Comparison of ENCODE assay signal across 10 cellular contexts in genomic region chr3:127799476-127800222, GRCh38. TPM values are rescaled to one million over a fixed set of nuclear protein-coding genes. Genes with fewer than 3 reads are reported as not detected.
DNase-seq lines count a peak whose midpoint lies in the region; ATAC-seq and TF ChIP-seq lines count a peak whose summit lies in the region.
"Had no signal": no experiment of that assay in that cellular context is flagged by ENCODE, and none has a peak within 500 bp of the region (broad histone marks: within the 10 kb centered on the region; RNA-seq: fewer than 3 reads in every experiment).

No MANE protein-coding gene starts in this region.

- H3K4me3 ChIP-seq in BLaER1 treated with 17β-estradiol and CSF1 and Interleukin-3, amounts not matched to agents 10 nM and 100 nM = no peak overlapping the region
- H3K4me3 ChIP-seq in Karpas-422 (ENCODE audit: low read length) (no peak overlapping the region), choroid plexus epithelial cell (ENCODE audit: low read depth, low read length) (no peak overlapping the region), mucosa of descending colon (no peak overlapping the region), thyroid gland (replicated peaks in 1 of 3) (no peak overlapping the region)
- H3K4me3 ChIP-seq: hepatocyte had no signal

- intact Hi-C loops in mucosa of descending colon (cut with DNase I, micrococcal nuclease) (no loop called here), thyroid gland (cut with DNase I) (no loop called here)

- no peak overlapping the region for H2AFZ ChIP-seq in Karpas-422 (ENCODE audit: low read length)
- H2AFZ ChIP-seq: hepatocyte had no signal

- peak; percentile 41 for DNase-seq in Karpas-422
- DNase-seq in choroid plexus epithelial cell (ENCODE audit: low read depth) = peak; percentile 87
- DNase-seq in mucosa of descending colon = no peak
- no peak for DNase-seq in middle frontal gyrus (ENCODE audit: extremely low spot score, low spot score)
- DNase-seq in thyroid gland = no peak
- DNase-seq in NCI-H2171 (lab: John Stamatoyannopoulos, UW) = no peak
- DNase-seq: DMS79 had no signal

- H3K9ac ChIP-seq in BLaER1 treated with 17β-estradiol and CSF1 and Interleukin-3, amounts not matched to agents 10 nM and 100 nM = no peak overlapping the region
- H3K9ac ChIP-seq in Karpas-422 (ENCODE audit: low read length) = 0 out of 2 replicates have a peak overlapping the region, but pooled peaks have one; percentile 72

- H3K36me3 ChIP-seq in BLaER1 treated with 17β-estradiol and CSF1 and Interleukin-3, amounts not matched to agents 10 nM and 100 nM = no peaks in the 10 kb centered on the region
- H3K36me3 ChIP-seq in Karpas-422 (ENCODE audit: insufficient read depth, low read length) (peaks cover 10% of the 10 kb centered on the region), mucosa of descending colon (ENCODE audit: low read depth) (no peaks in the 10 kb centered on the region), thyroid gland (no peaks in the 10 kb centered on the region)

- 0 out of 22 replicates have a peak, but pooled peaks cover 0 to 5% (median 0%) of the 10 kb centered on the region in 11 experiments for H3K9me3 ChIP-seq in BLaER1 treated with 17β-estradiol and CSF1 and Interleukin-3, amounts not matched to agents 10 nM and 100 nM (replicated peaks in 1 of 11)
- H3K9me3 ChIP-seq in Karpas-422 (ENCODE audit: low read length) (no peaks in the 10 kb centered on the region), mucosa of descending colon (no peaks in the 10 kb centered on the region), thyroid gland (no peaks in the 10 kb centered on the region)

- no peaks in the 10 kb centered on the region for H4K20me1 ChIP-seq in BLaER1 treated with 17β-estradiol and CSF1 and Interleukin-3, amounts not matched to agents 10 nM and 100 nM
- H4K20me1 ChIP-seq in Karpas-422 (ENCODE audit: insufficient read depth, low read depth, low read length) = no peaks in the 10 kb centered on the region

- no peak for TF ChIP-seq POLR2A in thyroid gland (IDR thresholded peaks at IDR 0.05)

- H3K27ac ChIP-seq in BLaER1 treated with 17β-estradiol and CSF1 and Interleukin-3, amounts not matched to agents 10 nM and 100 nM = peak overlapping the region in 6 of 11 experiments; percentile 5 to 29 (median 16); a peak in 2 of 22 replicates
- H3K27ac ChIP-seq in Karpas-422 (ENCODE audit: low read length) (peak overlapping the region; percentile 98), thyroid gland (no peak overlapping the region)

- peaks cover 14 to 32% (median 22%) of the 10 kb centered on the region in 10 experiments for H3K4me1 ChIP-seq in BLaER1 treated with 17β-estradiol and CSF1 and Interleukin-3, amounts not matched to agents 10 nM and 100 nM
- peaks cover 76% of the 10 kb centered on the region for H3K4me1 ChIP-seq in Karpas-422 (ENCODE audit: low read length)
- no peaks in the 10 kb centered on the region for H3K4me1 ChIP-seq in mucosa of descending colon (ENCODE audit: low read depth)
- peaks cover 12 to 15% of the 10 kb centered on the region in 2 donors for H3K4me1 ChIP-seq in thyroid gland

- H3K9me2 ChIP-seq in Karpas-422 (replicated peaks; ENCODE audit: insufficient read depth, low read length) = no peaks in the 10 kb centered on the region

- 83 to 86% methylated on average over 6 of the region's 6 CpGs for WGBS in thyroid gland, 2 donors

- TF ChIP-seq CTCF in choroid plexus epithelial cell (conservative IDR thresholded peaks at IDR 0.05; ENCODE audit: low read depth, low read length) (no peak), mucosa of descending colon (IDR thresholded peaks at IDR 0.05) (no peak), thyroid gland (IDR thresholded peaks at IDR 0.05) (no peak)

- H3K79me2 ChIP-seq in Karpas-422 (ENCODE audit: low read length) = peaks cover 17% of the 10 kb centered on the region
- H3K79me2 ChIP-seq: hepatocyte had no signal

- ATAC-seq in mucosa of descending colon = peak; percentile 69
- ATAC-seq in HG03439 (IDR thresholded peaks at IDR 0.05; ENCODE audit: unreplicated experiment) = no peak

- H3K27me3 ChIP-seq in BLaER1 treated with 17β-estradiol and CSF1 and Interleukin-3, amounts not matched to agents 10 nM and 100 nM = no peaks in the 10 kb centered on the region
- H3K27me3 ChIP-seq in Karpas-422 (ENCODE audit: low read length) (no peaks in the 10 kb centered on the region), thyroid gland (no peaks in the 10 kb centered on the region)
- H3K27me3 ChIP-seq: hepatocyte had no signal

- peak overlapping the region in 10 of 11 experiments; percentile 38 to 75 (median 66); a peak in 20 of 22 replicates for H3K4me2 ChIP-seq in BLaER1 treated with 17β-estradiol and CSF1 and Interleukin-3, amounts not matched to agents 10 nM and 100 nM
- H3K4me2 ChIP-seq in Karpas-422 (ENCODE audit: low read depth, low read length, poor library complexity, severe bottlenecking) = peak overlapping the region; percentile 1
- H3K4me2 ChIP-seq: hepatocyte had no signal

RNA-seq across cellular contexts. Expression of gene MGLL, which starts 22.7 kb away (rescaled TPM):
- 58.0 and 63.3 TPM in 2 replicates for total RNA-seq in Karpas-422 (2014; rRNA removed; shearing (Covaris generic); ENCODE audit: low replicate concordance)
- total RNA-seq in mucosa of descending colon = 100 to 1,000 TPM; 212 to 515 (median 221) TPM
- 10 to 100 TPM; 12.4 to 24.7 (median 18.4) TPM for total RNA-seq in thyroid gland

Comparison
In these comparisons a context has a peak if more than half of its experiments do, and no peak if none do; other contexts are left out.
1. H3K27ac ChIP-seq: peak in BLaER1 treated with 17β-estradiol and CSF1 and Interleukin-3, amounts not matched to agents 10 nM and 100 nM (6 of 11) and Karpas-422 (single experiment); none in thyroid gland (0 of 3).
2. DNase-seq: peak in Karpas-422 (single experiment) and choroid plexus epithelial cell (single experiment); none in mucosa of descending colon (0 of 3), middle frontal gyrus (single experiment), thyroid gland (0 of 2) and NCI-H2171 (single experiment).